In genomic region chr6:4102687-4103244, GRCh38 we compare ENCODE assay signal across 1 cellular context.
A peak's percentile ranks its signal among the peaks of the same experiment; 100 is the strongest.
TF ChIP-seq lines count a peak whose summit lies in the region.

No MANE protein-coding gene starts in this region.

TF ChIP-seq in HepG2, 621 proteins besides CTCF, POLR2A, EP300 and RAD21 (continued from another document and continues in another):
- TF ChIP-seq JARID2 (CRISPR knock-in tag; IDR thresholded peaks at IDR 0.05; ENCODE audit: insufficient replicate concordance) (no peak), SNRNP70 (IDR thresholded peaks at IDR 0.05; ENCODE audit: low read depth, low read length) (no peak), THYN1 (CRISPR knock-in tag; IDR thresholded peaks at IDR 0.05; ENCODE audit: borderline replicate concordance, low read depth) (0 out of 2 replicates have a peak, but pooled peaks have one; percentile 66), DRAP1 (CRISPR knock-in tag; IDR thresholded peaks at IDR 0.05) (peak; percentile 69; the same call in 1 of the 2 replicates), NONO (IDR thresholded peaks at IDR 0.05) (no peak), NONO (CRISPR knock-in tag; conservative IDR thresholded peaks at IDR 0.05) (peak; percentile 97), AKAP8 (CRISPR knock-in tag; IDR thresholded peaks at IDR 0.05) (peak; percentile 88), CREM (IDR thresholded peaks at IDR 0.05) (peak; percentile 75), CREM (CRISPR knock-in tag; IDR thresholded peaks at IDR 0.05) (no peak), MXD1 (CRISPR knock-in tag; IDR thresholded peaks at IDR 0.05) (no peak), ZNF572 (CRISPR knock-in tag; IDR thresholded peaks at IDR 0.05) (no peak), IRF1 (CRISPR knock-in tag; IDR thresholded peaks at IDR 0.05; ENCODE audit: low read depth) (no peak), RXRB (CRISPR knock-in tag; IDR thresholded peaks at IDR 0.05; ENCODE audit: borderline replicate concordance) (peak; percentile 97), KLF15 (CRISPR knock-in tag; IDR thresholded peaks at IDR 0.05; ENCODE audit: borderline replicate concordance) (no peak), POLR2G (IDR thresholded peaks at IDR 0.05; ENCODE audit: low read depth, low read length) (no peak), ZBTB21 (CRISPR knock-in tag; IDR thresholded peaks at IDR 0.05) (peak; percentile 67; the same call in 1 of the 2 replicates), ZNF660 (CRISPR knock-in tag; IDR thresholded peaks at IDR 0.05; ENCODE audit: borderline replicate concordance, low read depth) (no peak), NFE2L2 (IDR thresholded peaks at IDR 0.05; ENCODE audit: low read length) (no peak), HINFP (CRISPR knock-in tag; IDR thresholded peaks at IDR 0.05; ENCODE audit: low read depth) (peak; percentile 82), ZC3H13 (CRISPR knock-in tag; IDR thresholded peaks at IDR 0.05) (peak; percentile 78), TGIF2 (CRISPR knock-in tag; IDR thresholded peaks at IDR 0.05) (peak; percentile 71), EEA1 (CRISPR knock-in tag; IDR thresholded peaks at IDR 0.05; ENCODE audit: borderline replicate concordance) (no peak), NR2C2 (CRISPR knock-in tag; IDR thresholded peaks at IDR 0.05; ENCODE audit: borderline replicate concordance) (peak; percentile 87), ZNF703 (CRISPR knock-in tag; IDR thresholded peaks at IDR 0.05; ENCODE audit: borderline replicate concordance) (no peak), CC2D1A (CRISPR knock-in tag; IDR thresholded peaks at IDR 0.05) (no peak), ZFY (CRISPR knock-in tag; IDR thresholded peaks at IDR 0.05) (peak; percentile 86), ZNF746 (CRISPR knock-in tag; IDR thresholded peaks at IDR 0.05) (peak; percentile 68; the same call in 1 of the 2 replicates), KLF11 (CRISPR knock-in tag; IDR thresholded peaks at IDR 0.05) (no peak), ZNF224 (CRISPR knock-in tag; IDR thresholded peaks at IDR 0.05) (no peak), ZNF724P (CRISPR knock-in tag; IDR thresholded peaks at IDR 0.05; ENCODE audit: borderline replicate concordance) (no peak; the same call in 1 of the 2 replicates), TSC22D2 (CRISPR knock-in tag; IDR thresholded peaks at IDR 0.05; ENCODE audit: borderline replicate concordance) (peak; percentile 72; the same call in 1 of the 2 replicates), BATF2 (CRISPR knock-in tag; IDR thresholded peaks at IDR 0.05) (no peak; the same call in 1 of the 2 replicates), MIER3 (CRISPR knock-in tag; IDR thresholded peaks at IDR 0.05; ENCODE audit: borderline replicate concordance) (peak; percentile 97; the same call in 1 of the 2 replicates), FOXO1 (CRISPR knock-in tag; IDR thresholded peaks at IDR 0.05) (peak; percentile 99), NFKBIZ (CRISPR knock-in tag; IDR thresholded peaks at IDR 0.05) (peak; percentile 91; the same call in 1 of the 2 replicates), MTF1 (CRISPR knock-in tag; IDR thresholded peaks at IDR 0.05) (no peak), RELA (CRISPR knock-in tag; IDR thresholded peaks at IDR 0.05) (no peak), TAF15 (IDR thresholded peaks at IDR 0.05; ENCODE audit: low read depth, low read length, poor library complexity, severe bottlenecking) (no peak), LCORL (IDR thresholded peaks at IDR 0.05) (no peak), LCORL (CRISPR knock-in tag; IDR thresholded peaks at IDR 0.05) (peak; percentile 99), RBM39 (IDR thresholded peaks at IDR 0.05; ENCODE audit: low read depth, low read length, poor library complexity, severe bottlenecking) (no peak), GPBP1L1 (CRISPR knock-in tag; IDR thresholded peaks at IDR 0.05) (no peak), ZNF678 (CRISPR knock-in tag; IDR thresholded peaks at IDR 0.05) (peak; percentile 83; the same call in 1 of the 2 replicates), KMT2B (CRISPR knock-in tag; IDR thresholded peaks at IDR 0.05) (peak; percentile 83), CAMTA2 (CRISPR knock-in tag; IDR thresholded peaks at IDR 0.05; ENCODE audit: borderline replicate concordance) (no peak), ZNF883 (CRISPR knock-in tag; IDR thresholded peaks at IDR 0.05; ENCODE audit: not compliant biosample characterization) (peak; percentile 52), RAD51 (IDR thresholded peaks at IDR 0.05; ENCODE audit: borderline replicate concordance) (no peak), ATF2 (CRISPR knock-in tag; IDR thresholded peaks at IDR 0.05) (peak; percentile 86), ZNF576 (CRISPR knock-in tag; IDR thresholded peaks at IDR 0.05) (no peak), ATF7 (IDR thresholded peaks at IDR 0.05) (0 out of 2 replicates have a peak, but pooled peaks have one; percentile 2), ATF7 (CRISPR knock-in tag; IDR thresholded peaks at IDR 0.05) (peak; percentile 71; the same call in 1 of the 2 replicates), SETDB1 (CRISPR knock-in tag; IDR thresholded peaks at IDR 0.05; ENCODE audit: borderline replicate concordance) (no peak), ZBTB34 (CRISPR knock-in tag; IDR thresholded peaks at IDR 0.05) (peak; percentile 97), MYPOP (CRISPR knock-in tag; IDR thresholded peaks at IDR 0.05) (peak; percentile 59; the same call in 1 of the 2 replicates), MNT (IDR thresholded peaks at IDR 0.05) (peak; percentile 56; the same call in 1 of the 2 replicates), TCF7L2 (IDR thresholded peaks at IDR 0.05; ENCODE audit: low read depth, low read length) (no peak), ZNF280D (CRISPR knock-in tag; IDR thresholded peaks at IDR 0.05) (peak; percentile 95; the same call in 1 of the 2 replicates)
